In genomic region chr18:40473221-40473620, GRCh38 we compare ENCODE assay signal across 25 cellular contexts.
A peak's percentile ranks its signal among the peaks of the same experiment; 100 is the strongest.
DNase-seq lines count a peak whose midpoint lies in the region; ATAC-seq, FAIRE-seq and TF ChIP-seq lines count a peak whose summit lies in the region.
"Had no signal": no experiment of that assay in that cellular context is flagged by ENCODE, and none has a peak within 500 bp of the region (broad histone marks: within the 10 kb centered on the region; RNA-seq: fewer than 3 reads in every experiment).

No MANE protein-coding gene starts in this region.

- H3K4me1 ChIP-seq in pancreas: no peaks in the 10 kb centered on the region

- no peak for TF ChIP-seq CTCF in choroid plexus epithelial cell (conservative IDR thresholded peaks at IDR 0.05; ENCODE audit: low read depth, low read length)
- TF ChIP-seq CTCF in progenitor cell of endocrine pancreas (IDR thresholded peaks at IDR 0.05; ENCODE audit: unreplicated experiment): no peak
- TF ChIP-seq CTCF in pancreas (IDR thresholded peaks at IDR 0.05): no peak
- TF ChIP-seq CTCF in Calu3 (IDR thresholded peaks at IDR 0.05; ENCODE audit: unreplicated experiment): no peak

- BruUV-seq in Calu3 (replicated peaks; lab: Mats Ljungman, UMichigan): no TSS peak

- H3K27ac Mint-ChIP-seq in progenitor cell of endocrine pancreas (peak overlapping the region; percentile 63), Calu3 (ENCODE audit: unreplicated experiment) (no peak overlapping the region)
- H3K27ac Mint-ChIP-seq: CD8-positive, alpha-beta T cell had no signal

- no peak overlapping the region for H3K4me3 ChIP-seq in choroid plexus epithelial cell (ENCODE audit: low read depth, low read length)
- no peak overlapping the region for H3K4me3 ChIP-seq in pancreas
- H3K4me3 ChIP-seq: PC-9, SK-N-MC had no signal

- peaks cover 27% of the 10 kb centered on the region for H3K4me1 Mint-ChIP-seq in progenitor cell of endocrine pancreas (ENCODE audit: low read depth)
- no peaks in the 10 kb centered on the region for H3K4me1 Mint-ChIP-seq in Calu3 (ENCODE audit: low read depth, unreplicated experiment)

- H3K36me3 Mint-ChIP-seq in progenitor cell of endocrine pancreas (ENCODE audit: insufficient read depth) (peaks cover 1% of the 10 kb centered on the region), Calu3 (ENCODE audit: insufficient read depth, unreplicated experiment) (no peaks in the 10 kb centered on the region)
- H3K36me3 Mint-ChIP-seq: CD8-positive, alpha-beta T cell had no signal

- H3K27me3 Mint-ChIP-seq in progenitor cell of endocrine pancreas (peaks cover 6% of the 10 kb centered on the region), Calu3 (ENCODE audit: unreplicated experiment) (no peaks in the 10 kb centered on the region)

- no peak overlapping the region for H3K4me3 Mint-ChIP-seq in progenitor cell of endocrine pancreas (ENCODE audit: low read depth)
- H3K4me3 Mint-ChIP-seq in Calu3 (ENCODE audit: low read depth, unreplicated experiment): no peak overlapping the region
- H3K4me3 Mint-ChIP-seq: CD8-positive, alpha-beta T cell had no signal

- intact Hi-C loops in pancreas (cut with DNase I): no loop called here
- intact Hi-C loops in Calu3 (cut with micrococcal nuclease; ENCODE audit: unreplicated experiment): no loop called here

- H3K9me3 ChIP-seq in pancreas: no peaks in the 10 kb centered on the region

- H3K27ac ChIP-seq in pancreas: no peak overlapping the region
- H3K27ac ChIP-seq: PC-9, SK-N-MC had no signal

- CTCF ChIA-PET in Calu3 (lab: Charles Lee): no interaction called here

- 44 to 58% methylated on average over 1 of the region's 1 CpG for WGBS in pancreas, 2 donors

- ATAC-seq in pancreas: no peak
- ATAC-seq: CD8-positive, alpha-beta T cell; HCT116 had no signal

- H3K36me3 ChIP-seq in pancreas: no peaks in the 10 kb centered on the region

- no peak for FAIRE-seq in pancreas (lab: Jason Lieb, UNC)
- FAIRE-seq: G401.6, GM12892, H1 had no signal

- no peaks in the 10 kb centered on the region for H3K27me3 ChIP-seq in pancreas

- DNase-seq in A172 (ENCODE audit: low spot score): peak; percentile 27
- peak; percentile 83 for DNase-seq in NCI-H2227 treated with DMSO at 0.1 percent for 48 hours (lab: John Stamatoyannopoulos, UW)
- peak; percentile 62 for DNase-seq in choroid plexus epithelial cell (ENCODE audit: low read depth)
- no peak for DNase-seq in progenitor cell of endocrine pancreas (ENCODE audit: low spot score, unreplicated experiment)
- DNase-seq in pancreas: no peak
- DNase-seq in Calu3: no peak
- no peak for DNase-seq in EL
- DNase-seq: 8988T; AML-193; C1 segment of cervical spinal cord; CD8-positive, alpha-beta T cell; DMS153; KBM-7; NCI-H1092 treated with DMSO at 0.1 percent for 48 hours; NCI-H1436 treated with DMSO at 0.1 percent for 48 hours; NCI-H2029 treated with DMSO at 0.1 percent for 48 hours; NCI-H510A; NCI-H748 treated with DMSO at 0.1 percent for 48 hours; PC-9; RPMI8226 had no signal

- H3K9me3 Mint-ChIP-seq in progenitor cell of endocrine pancreas (ENCODE audit: low read depth): peaks cover 6% of the 10 kb centered on the region
- H3K9me3 Mint-ChIP-seq in Calu3 (ENCODE audit: low read depth, unreplicated experiment): peaks cover 3% of the 10 kb centered on the region

Comparison
In these comparisons a context has a peak if more than half of its experiments do, and no peak if none do; other contexts are left out.
1. DNase-seq: peak in A172 (single experiment), NCI-H2227 treated with DMSO at 0.1 percent for 48 hours (single experiment) and choroid plexus epithelial cell (single experiment); none in progenitor cell of endocrine pancreas (single experiment), pancreas (0 of 6), Calu3 (single experiment) and EL (single experiment).